Comparison of ENCODE assay signal across 18 cellular contexts in genomic region chr5:28408186-28408585, GRCh38.
DNase-seq lines count a peak whose midpoint lies in the region; ATAC-seq, FAIRE-seq and TF ChIP-seq lines count a peak whose summit lies in the region.
"Had no signal": no experiment of that assay in that cellular context is flagged by ENCODE, and none has a peak within 500 bp of the region (broad histone marks: within the 10 kb centered on the region; RNA-seq: fewer than 3 reads in every experiment).

No MANE protein-coding gene starts in this region.

- FAIRE-seq in HTR-8/SVneo (lab: Jason Lieb, UNC) = peak; percentile 85
- no peak for FAIRE-seq in astrocyte (lab: Jason Lieb, UNC)

- H3K27me3 ChIP-seq in astrocyte (ENCODE audit: insufficient read depth, low read length) (no peaks in the 10 kb centered on the region), foreskin keratinocyte (no peaks in the 10 kb centered on the region), MM.1S (replicated peaks; ENCODE audit: insufficient read depth, low read length) (no peaks in the 10 kb centered on the region)
- H3K27me3 ChIP-seq: heart left ventricle, upper lobe of left lung had no signal

- ATAC-seq in foreskin keratinocyte (peak; percentile 97), HG02870 (IDR thresholded peaks at IDR 0.05; ENCODE audit: unreplicated experiment) (no peak)
- ATAC-seq: heart left ventricle; naive thymus-derived CD8-positive, alpha-beta T cell had no signal

- no peaks in the 10 kb centered on the region for H3K36me3 Mint-ChIP-seq in astrocyte (ENCODE audit: low read depth, unreplicated experiment)
- H3K36me3 Mint-ChIP-seq: CD4-positive, alpha-beta memory T cell had no signal

- H4K20me1 ChIP-seq in astrocyte (ENCODE audit: insufficient read depth, low read length) (no peaks in the 10 kb centered on the region), MM.1S (ENCODE audit: insufficient read depth, low read length) (no peaks in the 10 kb centered on the region)

- H3K9me3 ChIP-seq in astrocyte (ENCODE audit: insufficient read depth, low read depth, low read length) (no peaks in the 10 kb centered on the region), MM.1S (replicated peaks; ENCODE audit: insufficient read depth, low read length) (no peaks in the 10 kb centered on the region)
- H3K9me3 ChIP-seq: SK-N-SH, upper lobe of left lung had no signal

- no peaks in the 10 kb centered on the region for H3K36me3 ChIP-seq in astrocyte (ENCODE audit: insufficient read depth, low read length)
- no peaks in the 10 kb centered on the region for H3K36me3 ChIP-seq in MM.1S (replicated peaks; ENCODE audit: insufficient read depth, low read length)
- H3K36me3 ChIP-seq: heart left ventricle, upper lobe of left lung had no signal

- H3K4me1 ChIP-seq in astrocyte (ENCODE audit: insufficient read depth, low read length) (peaks cover 23% of the 10 kb centered on the region), foreskin keratinocyte (peaks cover 7% of the 10 kb centered on the region), MM.1S (ENCODE audit: low read length) (no peaks in the 10 kb centered on the region)
- H3K4me1 ChIP-seq: heart left ventricle, upper lobe of left lung had no signal

- H3K4me3 ChIP-seq in astrocyte (ENCODE audit: insufficient read depth, low read depth, low read length) (no peak overlapping the region), MM.1S (ENCODE audit: low read length) (no peak overlapping the region)
- H3K4me3 ChIP-seq: heart left ventricle, upper lobe of left lung had no signal

- TF ChIP-seq CTCF in astrocyte (IDR thresholded peaks at IDR 0.05; ENCODE audit: insufficient read depth, low read depth, low read length) (no peak), foreskin keratinocyte (conservative IDR thresholded peaks at IDR 0.05) (peak; percentile 22), MM.1S (IDR thresholded peaks at IDR 0.05; ENCODE audit: low read length) (no peak)

- H3K9me2 ChIP-seq in MM.1S (replicated peaks; ENCODE audit: insufficient read depth, low read length) = no peaks in the 10 kb centered on the region
- H3K9me2 ChIP-seq: SK-N-SH had no signal

- no peak overlapping the region for H3K4me3 Mint-ChIP-seq in astrocyte (ENCODE audit: unreplicated experiment)
- H3K4me3 Mint-ChIP-seq: CD4-positive, alpha-beta memory T cell; naive thymus-derived CD8-positive, alpha-beta T cell had no signal

- H3K9me3 Mint-ChIP-seq in astrocyte (ENCODE audit: unreplicated experiment) = peaks cover 11% of the 10 kb centered on the region

- H3K27me3 Mint-ChIP-seq in astrocyte (ENCODE audit: low read depth, unreplicated experiment) = no peaks in the 10 kb centered on the region
- H3K27me3 Mint-ChIP-seq: CD4-positive, alpha-beta memory T cell; naive thymus-derived CD8-positive, alpha-beta T cell had no signal

- no peaks in the 10 kb centered on the region for H3K79me2 ChIP-seq in astrocyte (ENCODE audit: insufficient read depth, low read length)
- H3K79me2 ChIP-seq in MM.1S (ENCODE audit: low read length) = no peaks in the 10 kb centered on the region

- peak overlapping the region; percentile 20 for H3K4me2 ChIP-seq in astrocyte (ENCODE audit: low read length)
- no peak overlapping the region for H3K4me2 ChIP-seq in MM.1S (ENCODE audit: low read depth, low read length)
- H3K4me2 ChIP-seq: SK-N-SH had no signal

- H3F3A ChIP-seq in MM.1S (ENCODE audit: insufficient read depth, low read length) = no peaks in the 10 kb centered on the region

- H2AFZ ChIP-seq in astrocyte (ENCODE audit: low read depth, low read length) (no peak overlapping the region), MM.1S (ENCODE audit: low read length) (no peak overlapping the region)

- peak overlapping the region; percentile 64 for H3K27ac ChIP-seq in astrocyte (ENCODE audit: low read depth, low read length)
- no peak overlapping the region for H3K27ac ChIP-seq in foreskin keratinocyte
- no peak overlapping the region for H3K27ac ChIP-seq in MM.1S (ENCODE audit: low read length)
- H3K27ac ChIP-seq: heart left ventricle, upper lobe of left lung had no signal

- DNase-seq in HTR-8/SVneo (ENCODE audit: insufficient read length, low spot score) (peak; percentile 60), astrocyte (ENCODE audit: low read depth) (peak; percentile 91), foreskin keratinocyte (peak; percentile 75 to 89), stromal cell of bone marrow (ENCODE audit: low read depth) (peak; percentile 48), DMS 273 (lab: John Stamatoyannopoulos, UW; ENCODE audit: unreplicated experiment) (no peak), hippocampal formation (lab: John Stamatoyannopoulos, UW) (no peak), MM.1S (no peak)
- DNase-seq: activated gamma-delta T cell treated with Interleukin-2 at 50 U/mL for 16 hours; CD4-positive, alpha-beta memory T cell; heart left ventricle; MV-4-11; naive thymus-derived CD8-positive, alpha-beta T cell; NCI-H2171; retina; SK-N-SH; stimulated activated CD4-positive, alpha-beta T cell treated with anti-CD3 and anti-CD28 coated beads, Interleukin-2, amount 100 ng/mL, for 48 hours; upper lobe of left lung had no signal

- H3K4me1 Mint-ChIP-seq in astrocyte (ENCODE audit: low read depth, unreplicated experiment) = peaks cover 27% of the 10 kb centered on the region
- H3K4me1 Mint-ChIP-seq: CD4-positive, alpha-beta memory T cell; naive thymus-derived CD8-positive, alpha-beta T cell had no signal

- H3K27ac Mint-ChIP-seq in astrocyte (ENCODE audit: unreplicated experiment) = peak overlapping the region; percentile 94
- H3K27ac Mint-ChIP-seq: CD4-positive, alpha-beta memory T cell; naive thymus-derived CD8-positive, alpha-beta T cell had no signal

- H3K9ac ChIP-seq in astrocyte (ENCODE audit: low read length) = no peak overlapping the region
- H3K9ac ChIP-seq in MM.1S (ENCODE audit: low read length) = no peak overlapping the region
- H3K9ac ChIP-seq: SK-N-SH had no signal

Comparison
In these comparisons a context has a peak if more than half of its experiments do, and no peak if none do; other contexts are left out.
1. DNase-seq: peak in HTR-8/SVneo (single experiment), astrocyte (single experiment), foreskin keratinocyte (2 of 2) and stromal cell of bone marrow (single experiment); none in DMS 273 (single experiment), hippocampal formation (0 of 2) and MM.1S (single experiment).